Comparison of ENCODE assay signal across 8 cellular contexts in genomic region chr5:5394378-5394986, GRCh38. TPM values are rescaled to one million over a fixed set of nuclear protein-coding genes. Genes with fewer than 3 reads are reported as not detected.
DNase-seq lines count a peak whose midpoint lies in the region; FAIRE-seq and TF ChIP-seq lines count a peak whose summit lies in the region.
"Not testable (repeated sequence)": the region's sequence is repeated elsewhere in the genome, so short reads cannot be mapped to it uniquely, and the experiment has no call there.

No MANE protein-coding gene starts in this region.

- H2AK5ac ChIP-seq in mesendoderm (ENCODE audit: low read length): not testable (repeated sequence)

- H2BK15ac ChIP-seq in mesendoderm (replicated peaks; ENCODE audit: low read depth): not testable (repeated sequence)

- not testable (repeated sequence) for H3K27me3 ChIP-seq in SK-N-SH (ENCODE audit: insufficient read depth); bronchial epithelial cell (ENCODE audit: control insufficient read depth, insufficient read depth, low read length); mesendoderm (ENCODE audit: insufficient read depth, low read length, poor library complexity)

- FAIRE-seq in bronchial epithelial cell (lab: Jason Lieb, UNC): not testable (repeated sequence)

- H4K8ac ChIP-seq in mesendoderm (ENCODE audit: low read depth, low read length): not testable (repeated sequence)

- H4K20me1 ChIP-seq in SK-N-SH (ENCODE audit: insufficient read depth): not testable (repeated sequence)

- peak; percentile 79 for TF ChIP-seq RAD21 in SK-N-SH (IDR thresholded peaks at IDR 0.05; ENCODE audit: low read length)

- H3K56ac ChIP-seq in mesendoderm (ENCODE audit: low read length): not testable (repeated sequence)

- intact Hi-C loops in head of caudate nucleus (cut with DNase I): not testable (repeated sequence)

- POLR2A ChIA-PET in SK-N-SH (lab: Yijun Ruan, JAX): not testable (repeated sequence)

- not testable (repeated sequence) for H3K9ac ChIP-seq in SK-N-SH; mesendoderm (ENCODE audit: low read length)

- H3K9me2 ChIP-seq in SK-N-SH: not testable (repeated sequence)

- not testable (repeated sequence) for H4K5ac ChIP-seq in mesendoderm (ENCODE audit: low read length)

- H3K27ac ChIP-seq in SK-N-SH (ENCODE audit: low read depth in 2 of 2, low read length in 1 of 2); mesendoderm (ENCODE audit: low read depth, low read length): not testable (repeated sequence)

- not testable (repeated sequence) for H3K18ac ChIP-seq in mesendoderm (ENCODE audit: low read length)

- not testable (repeated sequence) for H3K4me2 ChIP-seq in SK-N-SH; mesendoderm (ENCODE audit: low read length)

- not testable (repeated sequence) for H3K79me1 ChIP-seq in mesendoderm (ENCODE audit: low read length)

- H3K4ac ChIP-seq in mesendoderm (ENCODE audit: low read depth, low read length): not testable (repeated sequence)

- not testable (repeated sequence) for DNase-seq in AG09319 (ENCODE audit: extremely low read depth, low read depth)
- DNase-seq in GOT3 (lab: John Stamatoyannopoulos, UW) (peak; percentile 2), NCI-H2029 treated with DMSO at 0.1 percent for 48 hours (lab: John Stamatoyannopoulos, UW) (peak; percentile 17), SK-N-SH (peak; percentile 45), bronchial epithelial cell (ENCODE audit: low read depth) (peak; percentile 13), head of caudate nucleus (peak in 41 of 42 donors; percentile 16 to 84 (median 59)), mesendoderm (peak; percentile 64)
- peak; percentile 7 for DNase-seq in stimulated activated CD4-positive, alpha-beta T cell treated with anti-CD3 and anti-CD28 coated beads, Interleukin-15, amount 100 ng/mL, for 24 hours

- not testable (repeated sequence) for H3K36me3 ChIP-seq in SK-N-SH (replicated peaks in 1 of 2; ENCODE audit: control insufficient read depth in 1 of 2, insufficient read depth in 2 of 2, low read length in 1 of 2); bronchial epithelial cell (ENCODE audit: control insufficient read depth, insufficient read depth, low read length); mesendoderm (ENCODE audit: control insufficient read depth, insufficient read depth, low read length)

- H3K4me1 ChIP-seq in SK-N-SH (ENCODE audit: control insufficient read depth in 1 of 2, insufficient read depth in 2 of 2, low read depth in 1 of 2, low read length in 1 of 2); mesendoderm (ENCODE audit: control insufficient read depth, low read depth, low read length): not testable (repeated sequence)

- CTCF ChIA-PET in SK-N-SH (lab: Yijun Ruan, JAX): interaction anchor here (0.6 to 4.3 kb wide), 14 partner anchors 9 to 515 kb away, joined by 3 to 34 read pairs (median 4); partner anchors contain the start of genes ADAMTS16 and ICE1

- TF ChIP-seq CTCF in AG09319 (IDR thresholded peaks at IDR 0.05; ENCODE audit: low read depth, low read length) (peak; percentile 46), SK-N-SH (IDR thresholded peaks at IDR 0.05) (peak; percentile 66), bronchial epithelial cell (IDR thresholded peaks at IDR 0.05; ENCODE audit: insufficient read depth, low read length, severe bottlenecking) (peak; percentile 26)

- H3K9me3 ChIP-seq in SK-N-SH: not testable (repeated sequence)

- not testable (repeated sequence) for H2AFZ ChIP-seq in SK-N-SH (ENCODE audit: low read depth)

- not testable (repeated sequence) for H3K4me3 ChIP-seq in SK-N-SH (ENCODE audit: low read depth in 2 of 2, low read length in 1 of 2); bronchial epithelial cell (ENCODE audit: low read depth, low read length); mesendoderm (ENCODE audit: low read length)

- 38% methylated on average over 5 of the region's 6 CpGs for WGBS in SK-N-SH (ENCODE audit: low lambda C conversion rate)
- WGBS in mesendoderm (ENCODE audit: extremely low coverage, insufficient coverage, low lambda C conversion rate): no CpG with 5 or more reads among the region's 6 CpGs

- H2BK120ac ChIP-seq in mesendoderm (ENCODE audit: low read depth, low read length): not testable (repeated sequence)

- TF ChIP-seq EP300 in SK-N-SH (IDR thresholded peaks at IDR 0.05; ENCODE audit: borderline replicate concordance in 1 of 2, low read depth in 1 of 2, low read length in 1 of 2): not testable (repeated sequence)

- H3F3A ChIP-seq in SK-N-SH (replicated peaks; ENCODE audit: insufficient read depth): not testable (repeated sequence)

- H3K23ac ChIP-seq in mesendoderm (ENCODE audit: low read length): not testable (repeated sequence)

- H2BK5ac ChIP-seq in mesendoderm (ENCODE audit: low read length): not testable (repeated sequence)

- not testable (repeated sequence) for H3K79me2 ChIP-seq in SK-N-SH (ENCODE audit: insufficient read depth); mesendoderm (ENCODE audit: control insufficient read depth, insufficient read depth, low read length)

TF ChIP-seq in SK-N-SH, 30 proteins besides CTCF, POLR2A, EP300 and RAD21:
- TF ChIP-seq SMC3 (IDR thresholded peaks at IDR 0.05; ENCODE audit: low read depth, low read length): peak; percentile 83

RNA-seq across cellular contexts. Expression of gene ICE1, which starts 28.0 kb away (rescaled TPM):
- 9.4 and 10.7 TPM in 2 replicates for polyA plus RNA-seq in SK-N-SH (2012; rRNA removed)
- polyA plus RNA-seq in SK-N-SH (2012; cell fraction: cytosol; rRNA removed): 9.5 and 9.8 TPM in 2 replicates
- 10.1 and 20.4 TPM in 2 replicates for polyA plus RNA-seq in SK-N-SH (2012; cell fraction: nucleus; rRNA removed)
- 17.4 and 19.7 TPM in 2 replicates for total RNA-seq in bronchial epithelial cell
- 26.4 TPM for polyA plus RNA-seq in mesendoderm (2013, experiment 1 of 2)
- polyA plus RNA-seq in mesendoderm (2013, experiment 2 of 2): 26.6 TPM
